26 cellular contexts compared by ENCODE assay signal in the genomic region with DNA sequence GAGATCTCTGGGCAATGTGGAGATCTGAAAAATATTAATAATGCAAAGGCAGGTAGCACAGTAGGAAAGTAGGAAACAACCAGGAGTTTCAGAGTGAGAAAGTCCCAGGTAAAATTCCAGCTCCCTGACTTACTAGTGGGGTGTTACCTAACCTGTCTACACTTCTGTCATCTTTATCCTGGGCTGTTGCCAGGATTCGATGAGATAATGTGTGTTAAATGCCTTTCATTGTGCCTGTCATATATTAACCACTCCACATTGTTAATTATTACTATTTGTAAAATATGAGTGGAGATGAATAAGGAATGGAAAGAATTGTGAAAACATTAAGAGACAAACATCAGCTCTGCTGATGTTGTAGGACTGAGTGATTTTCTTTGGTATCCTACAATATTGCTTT.
"Had no signal": no experiment of that assay in that cellular context is flagged by ENCODE, and none has a peak within 500 bp of the region (broad histone marks: within the 10 kb centered on the region; RNA-seq: fewer than 3 reads in every experiment).

No MANE protein-coding gene starts in this region.

- H3K4me3 Mint-ChIP-seq: activated naive CD4-positive, alpha-beta T cell treated with anti-CD3 and anti-CD28 coated beads for 36 hours; activated naive CD8-positive, alpha-beta T cell treated with anti-CD3 and anti-CD28 coated beads for 36 hours; activated T-helper 1 cell treated with anti-CD3 and anti-CD28 coated beads, Interleukin-12 subunit alpha, Interleukin-12 subunit beta, Interleukin-2, Interleukin-4 antibody, amounts not matched to agents 30 ng/mL and 10 ng/mL and 1 ng/mL, durations not matched to agents 14 hours and 24 hours and 36 hours; brain; effector memory CD8-positive, alpha-beta T cell; natural killer cell; T-helper 2 cell treated with Interferon-gamma antibody and Interleukin-4, amounts not matched to agents 5 μg/mL and 100 μg/mL, for 36 hours had no signal

- H3K27ac ChIP-seq: adrenal gland, heart left ventricle, right lobe of liver, testis, transverse colon had no signal

- H3K4me1 ChIP-seq: adrenal gland, heart left ventricle, right lobe of liver, transverse colon had no signal

- H3K27me3 ChIP-seq: adrenal gland, right lobe of liver, testis, transverse colon had no signal

- H3K4me1 Mint-ChIP-seq: natural killer cell had no signal

- H3K9me3 Mint-ChIP-seq: activated naive CD4-positive, alpha-beta T cell treated with anti-CD3 and anti-CD28 coated beads for 36 hours; activated T-helper 1 cell treated with anti-CD3 and anti-CD28 coated beads, Interleukin-12 subunit alpha, Interleukin-12 subunit beta, Interleukin-2, Interleukin-4 antibody, amounts not matched to agents 30 ng/mL and 10 ng/mL and 1 ng/mL, durations not matched to agents 14 hours and 24 hours and 36 hours; effector memory CD8-positive, alpha-beta T cell; natural killer cell; T-helper 2 cell treated with Interferon-gamma antibody and Interleukin-4, amounts not matched to agents 5 μg/mL and 100 μg/mL, for 36 hours had no signal

- H3K9me3 ChIP-seq: adrenal gland, heart left ventricle, right lobe of liver, testis, transverse colon had no signal

- H3K4me3 ChIP-seq: adrenal gland, heart left ventricle, right lobe of liver, testis, transverse colon had no signal

- H3K36me3 ChIP-seq: adrenal gland, heart left ventricle, right lobe of liver, transverse colon had no signal

- H3K36me3 Mint-ChIP-seq: brain, natural killer cell had no signal

- DNase-seq: activated CD4-positive, alpha-beta T cell treated with anti-CD3 and anti-CD28 coated beads for 4 hours; activated CD4-positive, alpha-beta T cell treated with anti-CD3 and anti-CD28 coated beads, Interleukin-2, amount 50 U/mL, for 48 hours; activated CD4-positive, CD25-positive, alpha-beta regulatory T cell; activated CD8-positive, alpha-beta memory T cell treated with anti-CD3 and anti-CD28 coated beads, Interleukin-2, amount 50 U/mL, for 4 hours; activated effector memory CD4-positive, alpha-beta T cell treated with anti-CD3 and anti-CD28 coated beads, Interleukin-2, amount 50 U/mL, for 16 hours; activated naive CD4-positive, alpha-beta T cell treated with anti-CD3 and anti-CD28 coated beads for 36 hours; activated naive CD8-positive, alpha-beta T cell treated with anti-CD3 and anti-CD28 coated beads for 36 hours; activated T-cell treated with anti-CD3 and anti-CD28 coated beads, Interleukin-2, amount 50 U/mL, for 1 hour; adrenal gland; aorta; cortex of kidney; effector memory CD8-positive, alpha-beta T cell; foreskin fibroblast; heart left ventricle; left colon; natural killer cell; right lobe of liver; stimulated activated CD4-positive, alpha-beta T cell treated with anti-CD3 and anti-CD28 coated beads, Interleukin-12 subunit alpha, Interleukin-12 subunit beta, amount 100 ng/mL, for 4 hours; stimulated activated CD4-positive, alpha-beta T cell treated with anti-CD3 and anti-CD28 coated beads, Interleukin-4, amount 100 ng/mL, for 1 hour; stimulated activated naive CD8-positive, alpha-beta T cell treated with anti-CD3 and anti-CD28 coated beads, Interleukin-15, Interleukin-2, amounts not matched to agents 100 U/mL and 50 U/mL, for 24 hours; T-helper 1 cell; testis; transverse colon had no signal

- H3K27ac Mint-ChIP-seq: activated naive CD4-positive, alpha-beta T cell treated with anti-CD3 and anti-CD28 coated beads for 36 hours; activated naive CD8-positive, alpha-beta T cell treated with anti-CD3 and anti-CD28 coated beads for 36 hours; activated T-helper 1 cell treated with anti-CD3 and anti-CD28 coated beads, Interleukin-12 subunit alpha, Interleukin-12 subunit beta, Interleukin-2, Interleukin-4 antibody, amounts not matched to agents 30 ng/mL and 10 ng/mL and 1 ng/mL, durations not matched to agents 14 hours and 24 hours and 36 hours; effector memory CD8-positive, alpha-beta T cell; natural killer cell; T-helper 2 cell treated with Interferon-gamma antibody and Interleukin-4, amounts not matched to agents 5 μg/mL and 100 μg/mL, for 36 hours had no signal
